ENCODE assay signal across 39 cellular contexts in genomic region chr11:24848857-24849256, GRCh38.
"Had no signal": no experiment of that assay in that cellular context is flagged by ENCODE, and none has a peak within 500 bp of the region (broad histone marks: within the 10 kb centered on the region; RNA-seq: fewer than 3 reads in every experiment).

No MANE protein-coding gene starts in this region.

- H3K4me3 ChIP-seq: adrenal gland, body of pancreas, breast epithelium had no signal

- H3K27ac ChIP-seq: adrenal gland, body of pancreas, brain microvascular endothelial cell, breast epithelium, WERI-Rb-1 had no signal

- DNase-seq: activated CD4-positive, alpha-beta memory T cell treated with anti-CD3 and anti-CD28 coated beads, Interleukin-2, amount 10 ng/mL, durations not matched to agents 7 days and 5 days; activated CD4-positive, alpha-beta T cell treated with anti-CD3 and anti-CD28 coated beads for 1 hour; activated CD4-positive, alpha-beta T cell treated with anti-CD3 and anti-CD28 coated beads for 36 hours; activated CD4-positive, alpha-beta T cell treated with anti-CD3 and anti-CD28 coated beads for 48 hours; activated CD4-positive, alpha-beta T cell treated with anti-CD3 and anti-CD28 coated beads, Interleukin-2, amount 10 ng/mL, durations not matched to agents 7 days and 5 days; activated CD4-positive, alpha-beta T cell treated with anti-CD3 and anti-CD28 coated beads, Interleukin-2, amount 50 U/mL, for 48 hours; activated CD4-positive, CD25-positive, alpha-beta regulatory T cell; activated CD8-positive, alpha-beta memory T cell treated with anti-CD3 and anti-CD28 coated beads for 24 hours; activated CD8-positive, alpha-beta memory T cell treated with anti-CD3 and anti-CD28 coated beads, Interleukin-2, amount 10 ng/mL, durations not matched to agents 7 days and 5 days; activated CD8-positive, alpha-beta memory T cell treated with anti-CD3 and anti-CD28 coated beads, Interleukin-2, amount 50 U/mL, for 48 hours; activated CD8-positive, alpha-beta T cell treated with anti-CD3 and anti-CD28 coated beads, Interleukin-2, amount 10 ng/mL, durations not matched to agents 7 days and 5 days; activated effector memory CD4-positive, alpha-beta T cell treated with anti-CD3 and anti-CD28 coated beads, Interleukin-2, amount 50 U/mL, for 16 hours; activated gamma-delta T cell treated with Interleukin-2 at 50 U/mL for 16 hours; activated naive CD4-positive, alpha-beta T cell; activated naive CD4-positive, alpha-beta T cell treated with anti-CD3 and anti-CD28 coated beads for 36 hours; activated naive CD4-positive, alpha-beta T cell treated with anti-CD3 and anti-CD28 coated beads, Interleukin-2, amount 50 U/mL, for 16 hours; activated naive CD8-positive, alpha-beta T cell treated with anti-CD3 and anti-CD28 coated beads for 36 hours; activated T-cell treated with anti-CD3 and anti-CD28 coated beads, Interleukin-2, amount 50 U/mL, for 24 hours; activated T-cell treated with anti-CD3 and anti-CD28 coated beads, Interleukin-2, amount 50 U/mL, for 48 hours; adrenal gland; amniotic stem cell; aorta; body of pancreas; brain microvascular endothelial cell; central memory CD4-positive, alpha-beta T cell; T-helper 1 cell; T-helper 2 cell; T-helper 9 cell; WERI-Rb-1 had no signal

- H3K27me3 ChIP-seq: adrenal gland, body of pancreas, brain microvascular endothelial cell, breast epithelium had no signal

- FAIRE-seq: astrocyte, TTC549 had no signal

- H3K9me3 ChIP-seq: adrenal gland, body of pancreas, breast epithelium had no signal

- H3K36me3 Mint-ChIP-seq: activated CD8-positive, alpha-beta memory T cell treated with anti-CD3 and anti-CD28 coated beads, Interleukin-2, amount 10 ng/mL, durations not matched to agents 7 days and 5 days; activated naive CD8-positive, alpha-beta T cell treated with anti-CD3 and anti-CD28 coated beads for 36 hours had no signal

- H3K36me3 ChIP-seq: adrenal gland, brain microvascular endothelial cell, breast epithelium, WERI-Rb-1 had no signal

- ATAC-seq: activated CD4-positive, alpha-beta T cell treated with anti-CD3 and anti-CD28 coated beads for 36 hours; activated CD4-positive, CD25-positive, alpha-beta regulatory T cell treated with anti-CD3 and anti-CD28 coated beads, Interleukin-2, amount 50 U/mL, for 24 hours; activated CD8-positive, alpha-beta memory T cell treated with anti-CD3 and anti-CD28 coated beads, Interleukin-2, amount 10 ng/mL, durations not matched to agents 7 days and 5 days; activated CD8-positive, alpha-beta T cell treated with anti-CD3 and anti-CD28 coated beads, Interleukin-2, amount 10 ng/mL, durations not matched to agents 7 days and 5 days; activated naive CD4-positive, alpha-beta T cell treated with anti-CD3 and anti-CD28 coated beads, Interleukin-2, amount 50 U/mL, for 72 hours; activated T-helper 17 cell treated with anti-CD3 and anti-CD28 coated beads, Interleukin-2, amount 50 U/mL, for 72 hours; body of pancreas; WTC11 had no signal

- H3K4me3 Mint-ChIP-seq: activated CD4-positive, alpha-beta memory T cell treated with anti-CD3 and anti-CD28 coated beads, Interleukin-2, amount 10 ng/mL, durations not matched to agents 7 days and 5 days; activated CD4-positive, alpha-beta T cell treated with anti-CD3 and anti-CD28 coated beads for 36 hours; activated CD4-positive, alpha-beta T cell treated with anti-CD3 and anti-CD28 coated beads, Interleukin-2, amount 10 ng/mL, durations not matched to agents 7 days and 5 days; activated CD8-positive, alpha-beta memory T cell treated with anti-CD3 and anti-CD28 coated beads, Interleukin-2, amount 10 ng/mL, durations not matched to agents 7 days and 5 days; activated CD8-positive, alpha-beta T cell treated with anti-CD3 and anti-CD28 coated beads, Interleukin-2, amount 10 ng/mL, durations not matched to agents 7 days and 5 days; activated naive CD4-positive, alpha-beta T cell treated with anti-CD3 and anti-CD28 coated beads for 36 hours; activated naive CD8-positive, alpha-beta T cell treated with anti-CD3 and anti-CD28 coated beads for 36 hours; activated T-cell treated with anti-CD3 and anti-CD28 coated beads, Interleukin-2, amount 50 U/mL, for 24 hours; activated T-helper 1 cell treated with anti-CD3 and anti-CD28 coated beads, Interleukin-12 subunit alpha, Interleukin-12 subunit beta, Interleukin-2, Interleukin-4 antibody, amounts not matched to agents 30 ng/mL and 10 ng/mL and 1 ng/mL, durations not matched to agents 14 hours and 24 hours and 36 hours; activated T-helper 17 cell treated with anti-CD3 and anti-CD28 coated beads, Interleukin-2, amount 50 U/mL, for 72 hours; T-helper 1 cell treated with Interleukin-12 subunit alpha and Interleukin-12 subunit beta and Interleukin-4 antibody, amounts not matched to agents 30 μg/mL and 1 μg/mL, for 36 hours; T-helper 2 cell treated with Interferon-gamma antibody and Interleukin-4, amounts not matched to agents 5 μg/mL and 100 μg/mL, for 36 hours; WTC11 had no signal

- H3K4me1 ChIP-seq: adrenal gland, breast epithelium had no signal

- H3K27ac Mint-ChIP-seq: activated CD4-positive, alpha-beta memory T cell treated with anti-CD3 and anti-CD28 coated beads, Interleukin-2, amount 10 ng/mL, durations not matched to agents 7 days and 5 days; activated CD4-positive, alpha-beta T cell treated with anti-CD3 and anti-CD28 coated beads for 36 hours; activated CD4-positive, alpha-beta T cell treated with anti-CD3 and anti-CD28 coated beads, Interleukin-2, amount 10 ng/mL, durations not matched to agents 7 days and 5 days; activated CD8-positive, alpha-beta memory T cell treated with anti-CD3 and anti-CD28 coated beads, Interleukin-2, amount 10 ng/mL, durations not matched to agents 7 days and 5 days; activated CD8-positive, alpha-beta T cell treated with anti-CD3 and anti-CD28 coated beads, Interleukin-2, amount 10 ng/mL, durations not matched to agents 7 days and 5 days; activated naive CD4-positive, alpha-beta T cell treated with anti-CD3 and anti-CD28 coated beads for 36 hours; activated naive CD4-positive, alpha-beta T cell treated with anti-CD3 and anti-CD28 coated beads, Interleukin-2, amount 50 U/mL, for 72 hours; activated naive CD8-positive, alpha-beta T cell treated with anti-CD3 and anti-CD28 coated beads for 36 hours; activated T-cell treated with anti-CD3 and anti-CD28 coated beads, Interleukin-2, amount 50 U/mL, for 24 hours; activated T-helper 1 cell treated with anti-CD3 and anti-CD28 coated beads, Interleukin-12 subunit alpha, Interleukin-12 subunit beta, Interleukin-2, Interleukin-4 antibody, amounts not matched to agents 30 ng/mL and 10 ng/mL and 1 ng/mL, durations not matched to agents 14 hours and 24 hours and 36 hours; activated T-helper 17 cell treated with anti-CD3 and anti-CD28 coated beads, Interleukin-2, amount 50 U/mL, for 72 hours; T-helper 1 cell treated with Interleukin-12 subunit alpha and Interleukin-12 subunit beta and Interleukin-4 antibody, amounts not matched to agents 30 μg/mL and 1 μg/mL, for 36 hours; T-helper 2 cell treated with Interferon-gamma antibody and Interleukin-4, amounts not matched to agents 5 μg/mL and 100 μg/mL, for 36 hours; WTC11 had no signal

- H3K27me3 Mint-ChIP-seq: activated CD4-positive, alpha-beta memory T cell treated with anti-CD3 and anti-CD28 coated beads, Interleukin-2, amount 10 ng/mL, durations not matched to agents 7 days and 5 days; activated CD4-positive, alpha-beta T cell treated with anti-CD3 and anti-CD28 coated beads for 36 hours; activated CD4-positive, alpha-beta T cell treated with anti-CD3 and anti-CD28 coated beads, Interleukin-2, amount 10 ng/mL, durations not matched to agents 7 days and 5 days; activated CD8-positive, alpha-beta memory T cell treated with anti-CD3 and anti-CD28 coated beads, Interleukin-2, amount 10 ng/mL, durations not matched to agents 7 days and 5 days; activated naive CD8-positive, alpha-beta T cell treated with anti-CD3 and anti-CD28 coated beads for 36 hours; activated T-cell treated with anti-CD3 and anti-CD28 coated beads, Interleukin-2, amount 50 U/mL, for 24 hours; activated T-helper 17 cell treated with anti-CD3 and anti-CD28 coated beads, Interleukin-2, amount 50 U/mL, for 72 hours had no signal

- H3K4me1 Mint-ChIP-seq: activated CD4-positive, alpha-beta memory T cell treated with anti-CD3 and anti-CD28 coated beads, Interleukin-2, amount 10 ng/mL, durations not matched to agents 7 days and 5 days; activated CD4-positive, alpha-beta T cell treated with anti-CD3 and anti-CD28 coated beads for 36 hours; activated CD4-positive, alpha-beta T cell treated with anti-CD3 and anti-CD28 coated beads, Interleukin-2, amount 10 ng/mL, durations not matched to agents 7 days and 5 days; activated CD8-positive, alpha-beta memory T cell treated with anti-CD3 and anti-CD28 coated beads, Interleukin-2, amount 10 ng/mL, durations not matched to agents 7 days and 5 days; activated naive CD8-positive, alpha-beta T cell treated with anti-CD3 and anti-CD28 coated beads for 36 hours; activated T-helper 17 cell treated with anti-CD3 and anti-CD28 coated beads, Interleukin-2, amount 50 U/mL, for 72 hours had no signal
